In genomic region chr12:95213928-95214327, GRCh38 we compare ENCODE assay signal across 1 cellular context.
TF ChIP-seq lines count a peak whose summit lies in the region.

No MANE protein-coding gene starts in this region.

TF ChIP-seq in A549, 52 proteins besides CTCF, POLR2A, EP300 and RAD21 (continued from another document):
- no peak for TF ChIP-seq HDAC2 (IDR thresholded peaks at IDR 0.05)
- TF ChIP-seq, protein P1, sequence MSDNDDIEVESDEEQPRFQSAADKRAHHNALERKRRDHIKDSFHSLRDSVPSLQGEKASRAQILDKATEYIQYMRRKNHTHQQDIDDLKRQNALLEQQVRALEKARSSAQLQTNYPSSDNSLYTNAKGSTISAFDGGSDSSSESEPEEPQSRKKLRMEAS (IDR thresholded peaks at IDR 0.05), result no peak
- TF ChIP-seq TP53 (CRISPR knock-in tag; IDR thresholded peaks at IDR 0.05), result no peak
- no peak for TF ChIP-seq FOSB (CRISPR knock-in tag; IDR thresholded peaks at IDR 0.05)
- no peak for TF ChIP-seq CBX2 (IDR thresholded peaks at IDR 0.05; ENCODE audit: borderline replicate concordance, low read depth)
- no peak for TF ChIP-seq NPAS2 (CRISPR knock-in tag; IDR thresholded peaks at IDR 0.05; ENCODE audit: borderline replicate concordance)
- no peak for TF ChIP-seq HEYL (CRISPR knock-in tag; IDR thresholded peaks at IDR 0.05)
- no peak for TF ChIP-seq FOSL2 (IDR thresholded peaks at IDR 0.05)
- TF ChIP-seq FOSL2 (CRISPR knock-in tag; IDR thresholded peaks at IDR 0.05), result no peak
